ENCODE assay signal across 13 cellular contexts in genomic region chr10:133234796-133235195, GRCh38. TPM values are rescaled to one million over a fixed set of nuclear protein-coding genes. Genes with fewer than 3 reads are reported as not detected.
DNase-seq lines count a peak whose midpoint lies in the region; ATAC-seq and TF ChIP-seq lines count a peak whose summit lies in the region.
"Not testable (repeated sequence)": the region's sequence is repeated elsewhere in the genome, so short reads cannot be mapped to it uniquely, and the experiment has no call there.
"Had no signal": no experiment of that assay in that cellular context is flagged by ENCODE, and none has a peak within 500 bp of the region (broad histone marks: within the 10 kb centered on the region; RNA-seq: fewer than 3 reads in every experiment).

No MANE protein-coding gene starts in this region.

- TF ChIP-seq CTCF in natural killer cell (IDR thresholded peaks at IDR 0.05); upper lobe of right lung (IDR thresholded peaks at IDR 0.05): not testable (repeated sequence)

- peak overlapping the region; percentile 35 to 85 (median 64) for H3K4me3 Mint-ChIP-seq in CD4-positive, alpha-beta memory T cell
- H3K4me3 Mint-ChIP-seq in IgD-negative memory B cell (peak overlapping the region; percentile 37 to 75 (median 54)), natural killer cell (peak overlapping the region; percentile 73)
- H3K4me3 Mint-ChIP-seq in activated CD4-positive, alpha-beta memory T cell treated with anti-CD3 and anti-CD28 coated beads for 36 hours: peak overlapping the region; percentile 29
- H3K4me3 Mint-ChIP-seq in activated naive CD4-positive, alpha-beta T cell treated with anti-CD3 and anti-CD28 coated beads, Interleukin-2, amount 10 ng/mL, durations not matched to agents 7 days and 5 days: peak overlapping the region; percentile 26
- peak overlapping the region; percentile 78 to 81 for H3K4me3 Mint-ChIP-seq in effector memory CD8-positive, alpha-beta T cell

- intact Hi-C loops in CD4-positive, alpha-beta memory T cell (cut with micrococcal nuclease); activated CD4-positive, alpha-beta memory T cell treated with anti-CD3 and anti-CD28 coated beads for 36 hours (cut with micrococcal nuclease); natural killer cell (cut with micrococcal nuclease); upper lobe of right lung (cut with DNase I): not testable (repeated sequence)

- H3K36me3 ChIP-seq in CD4-positive, alpha-beta memory T cell (ENCODE audit: insufficient read depth, low read length); upper lobe of right lung: not testable (repeated sequence)

- H3K27ac Mint-ChIP-seq in CD4-positive, alpha-beta memory T cell; IgD-negative memory B cell; activated CD4-positive, alpha-beta memory T cell treated with anti-CD3 and anti-CD28 coated beads for 36 hours; activated naive CD4-positive, alpha-beta T cell treated with anti-CD3 and anti-CD28 coated beads, Interleukin-2, amount 10 ng/mL, durations not matched to agents 7 days and 5 days; effector memory CD8-positive, alpha-beta T cell: not testable (repeated sequence)
- peak overlapping the region in 1 of 2 donors; percentile 64 for H3K27ac Mint-ChIP-seq in natural killer cell

- H3K4me3 ChIP-seq in CD4-positive, alpha-beta memory T cell (ENCODE audit: low read length in 2 of 2): peak overlapping the region in 1 of 2 donors; percentile 24
- not testable (repeated sequence) for H3K4me3 ChIP-seq in upper lobe of right lung

- not testable (repeated sequence) for H3K9me3 Mint-ChIP-seq in CD4-positive, alpha-beta memory T cell; IgD-negative memory B cell; activated CD4-positive, alpha-beta memory T cell treated with anti-CD3 and anti-CD28 coated beads for 36 hours; activated naive CD4-positive, alpha-beta T cell treated with anti-CD3 and anti-CD28 coated beads, Interleukin-2, amount 10 ng/mL, durations not matched to agents 7 days and 5 days; effector memory CD8-positive, alpha-beta T cell; natural killer cell

- ATAC-seq in effector memory CD8-positive, alpha-beta T cell (replicated peaks): not testable (repeated sequence)
- ATAC-seq in natural killer cell (peak in 1 of 3 donors; percentile 24), upper lobe of right lung (peak; percentile 6)

- H3K9me3 ChIP-seq in CD4-positive, alpha-beta memory T cell (ENCODE audit: control insufficient read depth in 1 of 2, low read length in 2 of 2); upper lobe of right lung: not testable (repeated sequence)

- peaks cover 14% of the 10 kb centered on the region for H3K4me1 ChIP-seq in CD4-positive, alpha-beta memory T cell (ENCODE audit: insufficient read depth, low read length)
- H3K4me1 ChIP-seq in upper lobe of right lung: peaks cover 13% of the 10 kb centered on the region

- CTCF ChIA-PET in CD4-positive, alpha-beta memory T cell (lab: Charles Lee; ENCODE audit: partially characterized antibody); activated CD4-positive, alpha-beta memory T cell treated with anti-CD3 and anti-CD28 coated beads for 36 hours (lab: Charles Lee); activated naive CD4-positive, alpha-beta T cell treated with anti-CD3 and anti-CD28 coated beads, Interleukin-2, amount 10 ng/mL, durations not matched to agents 7 days and 5 days (lab: Charles Lee): not testable (repeated sequence)

- H3K27ac ChIP-seq in CD4-positive, alpha-beta memory T cell (ENCODE audit: low read depth, low read length); upper lobe of right lung: not testable (repeated sequence)

- not testable (repeated sequence) for DNase-seq in CD4-positive, alpha-beta memory T cell; activated CD4-positive, alpha-beta memory T cell treated with anti-CD3 and anti-CD28 coated beads for 36 hours; activated naive CD4-positive, alpha-beta T cell treated with anti-CD3 and anti-CD28 coated beads, Interleukin-2, amount 10 ng/mL, durations not matched to agents 7 days and 5 days; effector memory CD8-positive, alpha-beta T cell; natural killer cell; upper lobe of right lung
- DNase-seq in OCI-M1 (lab: John Stamatoyannopoulos, UW): peak; percentile 17

- H3K27me3 Mint-ChIP-seq in CD4-positive, alpha-beta memory T cell: peaks cover 31 to 35% of the 10 kb centered on the region in 2 donors
- H3K27me3 Mint-ChIP-seq in IgD-negative memory B cell: peaks cover 25% of the 10 kb centered on the region
- H3K27me3 Mint-ChIP-seq in activated CD4-positive, alpha-beta memory T cell treated with anti-CD3 and anti-CD28 coated beads for 36 hours: peaks cover 40% of the 10 kb centered on the region
- peaks cover 98% of the 10 kb centered on the region for H3K27me3 Mint-ChIP-seq in activated naive CD4-positive, alpha-beta T cell treated with anti-CD3 and anti-CD28 coated beads, Interleukin-2, amount 10 ng/mL, durations not matched to agents 7 days and 5 days
- H3K27me3 Mint-ChIP-seq in effector memory CD8-positive, alpha-beta T cell: peaks cover 40 to 78% of the 10 kb centered on the region in 2 donors
- H3K27me3 Mint-ChIP-seq in natural killer cell (ENCODE audit: low read depth in 2 of 2): peaks cover 23 to 38% of the 10 kb centered on the region in 2 donors

- H3K36me3 Mint-ChIP-seq in CD4-positive, alpha-beta memory T cell; IgD-negative memory B cell; activated CD4-positive, alpha-beta memory T cell treated with anti-CD3 and anti-CD28 coated beads for 36 hours; activated naive CD4-positive, alpha-beta T cell treated with anti-CD3 and anti-CD28 coated beads, Interleukin-2, amount 10 ng/mL, durations not matched to agents 7 days and 5 days; effector memory CD8-positive, alpha-beta T cell (ENCODE audit: insufficient read depth); natural killer cell: not testable (repeated sequence)

- POLR2A ChIA-PET in CD4-positive, alpha-beta memory T cell (lab: Charles Lee; ENCODE audit: partially characterized antibody); activated CD4-positive, alpha-beta memory T cell treated with anti-CD3 and anti-CD28 coated beads for 36 hours (lab: Charles Lee): not testable (repeated sequence)

- H3K4me1 Mint-ChIP-seq in CD4-positive, alpha-beta memory T cell: peaks cover 0 to 29% (median 5%) of the 10 kb centered on the region in 4 donors
- H3K4me1 Mint-ChIP-seq in IgD-negative memory B cell; activated CD4-positive, alpha-beta memory T cell treated with anti-CD3 and anti-CD28 coated beads for 36 hours (ENCODE audit: low read depth); activated naive CD4-positive, alpha-beta T cell treated with anti-CD3 and anti-CD28 coated beads, Interleukin-2, amount 10 ng/mL, durations not matched to agents 7 days and 5 days; effector memory CD8-positive, alpha-beta T cell (ENCODE audit: low read depth in 2 of 2): not testable (repeated sequence)
- peaks cover 0 to 21% of the 10 kb centered on the region in 2 donors for H3K4me1 Mint-ChIP-seq in natural killer cell

- H3K27me3 ChIP-seq in CD4-positive, alpha-beta memory T cell (ENCODE audit: insufficient read depth, low read length): peaks cover 22% of the 10 kb centered on the region
- H3K27me3 ChIP-seq in upper lobe of right lung: peaks cover 73% of the 10 kb centered on the region

RNA-seq across cellular contexts. Expression of gene VENTX, which starts 2.9 kb away (rescaled TPM):
- total RNA-seq in CD4-positive, alpha-beta memory T cell: not detected
- polyA plus RNA-seq in CD4-positive, alpha-beta memory T cell: not detected
- not detected for polyA plus RNA-seq in IgD-negative memory B cell
- total RNA-seq in activated CD4-positive, alpha-beta memory T cell treated with anti-CD3 and anti-CD28 coated beads for 36 hours: under 1 TPM; 0.07 to 0.12 TPM
- total RNA-seq in natural killer cell: 1 to 10 TPM in 1 of 3 donors, under 1 TPM in 2; 0.48 to 4.1 (median 0.75) TPM
- 3.4 TPM for total RNA-seq in upper lobe of right lung
- total RNA-seq: GM12878, LHCN-M2, PC-3, SJSA1 had no signal

RNA-seq across cellular contexts. Expression of gene UTF1, which starts 4.8 kb away (rescaled TPM):
- total RNA-seq in CD4-positive, alpha-beta memory T cell: not detected
- not detected for polyA plus RNA-seq in CD4-positive, alpha-beta memory T cell
- not detected for polyA plus RNA-seq in IgD-negative memory B cell
- not detected for total RNA-seq in activated CD4-positive, alpha-beta memory T cell treated with anti-CD3 and anti-CD28 coated beads for 36 hours
- under 1 TPM in 2 of 3 donors, not detected in 1; 0.31 to 0.33 TPM for total RNA-seq in natural killer cell
- total RNA-seq in upper lobe of right lung: not detected
- total RNA-seq: GM12878, HT1080, LHCN-M2, PC-3, SJSA1 had no signal
- polyA plus RNA-seq: GM12878 had no signal

RNA-seq across cellular contexts. Expression of gene ADAM8, which starts 41.9 kb away (rescaled TPM):
- total RNA-seq in CD4-positive, alpha-beta memory T cell: 10 to 100 TPM; 87.2 to 90.3 TPM
- polyA plus RNA-seq in CD4-positive, alpha-beta memory T cell: 10 to 100 TPM; 63.9 to 97.8 TPM
- polyA plus RNA-seq in IgD-negative memory B cell: 70.9 TPM
- 100 to 1,000 TPM; 160 to 165 TPM for total RNA-seq in activated CD4-positive, alpha-beta memory T cell treated with anti-CD3 and anti-CD28 coated beads for 36 hours
- total RNA-seq in natural killer cell (100 to 1,000 TPM; 357 to 682 (median 425) TPM), upper lobe of right lung (20.3 TPM)
- total RNA-seq: SJSA1 had no signal

Comparison
In these comparisons a context has a peak if more than half of its experiments do, and no peak if none do; other contexts are left out.
1. H3K4me3 Mint-ChIP-seq: peak in every context shown above with its lines; median percentile 80 in effector memory CD8-positive, alpha-beta T cell; 73 in natural killer cell; 64 in CD4-positive, alpha-beta memory T cell; 54 in IgD-negative memory B cell; 29 in activated CD4-positive, alpha-beta memory T cell treated with anti-CD3 and anti-CD28 coated beads for 36 hours; 26 in activated naive CD4-positive, alpha-beta T cell treated with anti-CD3 and anti-CD28 coated beads, Interleukin-2, amount 10 ng/mL, durations not matched to agents 7 days and 5 days.